In genomic region chr2:215969131-215969841, GRCh38 we compare ENCODE assay signal across 21 cellular contexts. TPM values are rescaled to one million over a fixed set of nuclear protein-coding genes. Genes with fewer than 3 reads are reported as not detected.
DNase-seq lines count a peak whose midpoint lies in the region; ATAC-seq, FAIRE-seq and TF ChIP-seq lines count a peak whose summit lies in the region.
"Had no signal": no experiment of that assay in that cellular context is flagged by ENCODE, and none has a peak within 500 bp of the region (broad histone marks: within the 10 kb centered on the region; RNA-seq: fewer than 3 reads in every experiment).

No MANE protein-coding gene starts in this region.

- no peak overlapping the region for H3K4me3 ChIP-seq in astrocyte (ENCODE audit: insufficient read depth, low read depth, low read length)
- H3K4me3 ChIP-seq: left lung, skin epidermis had no signal

- H4K20me1 ChIP-seq in astrocyte (ENCODE audit: insufficient read depth, low read length) = peaks cover 6% of the 10 kb centered on the region

- H3K79me2 ChIP-seq in astrocyte (ENCODE audit: insufficient read depth, low read length) = no peaks in the 10 kb centered on the region

- H3K36me3 Mint-ChIP-seq in activated CD8-positive, alpha-beta memory T cell treated with anti-CD3 and anti-CD28 coated beads, Interleukin-2, amount 10 ng/mL, durations not matched to agents 7 days and 5 days = peaks cover 37% of the 10 kb centered on the region
- peaks cover 2% of the 10 kb centered on the region for H3K36me3 Mint-ChIP-seq in astrocyte (ENCODE audit: low read depth, unreplicated experiment)
- peaks cover 9% of the 10 kb centered on the region in 2 donors for H3K36me3 Mint-ChIP-seq in activated T-cell treated with anti-CD3 and anti-CD28 coated beads, Interleukin-2, amount 50 U/mL, for 72 hours (ENCODE audit: insufficient read depth in 2 of 2)

- H3K9ac ChIP-seq in astrocyte (ENCODE audit: low read length) = no peak overlapping the region

- no peaks in the 10 kb centered on the region for H3K27me3 ChIP-seq in astrocyte (ENCODE audit: insufficient read depth, low read length)
- H3K27me3 ChIP-seq: left lung had no signal

- no peak for ATAC-seq in activated CD8-positive, alpha-beta memory T cell treated with anti-CD3 and anti-CD28 coated beads, Interleukin-2, amount 10 ng/mL, durations not matched to agents 7 days and 5 days
- ATAC-seq in activated T-cell treated with anti-CD3 and anti-CD28 coated beads, Interleukin-2, amount 50 U/mL, for 72 hours (replicated peaks in 1 of 2) = no peak
- ATAC-seq: left lung, T-cell had no signal

- CTCF ChIA-PET in activated CD8-positive, alpha-beta memory T cell treated with anti-CD3 and anti-CD28 coated beads, Interleukin-2, amount 10 ng/mL, durations not matched to agents 7 days and 5 days (lab: Charles Lee) = interaction anchor here (1.3 to 2.3 kb wide), 5 partner anchors 10 to 63 kb away, joined by 3 to 9 read pairs (median 8); no protein-coding TSS in a partner anchor

- peak overlapping the region; percentile 55 for H3K27ac Mint-ChIP-seq in activated CD8-positive, alpha-beta memory T cell treated with anti-CD3 and anti-CD28 coated beads, Interleukin-2, amount 10 ng/mL, durations not matched to agents 7 days and 5 days
- H3K27ac Mint-ChIP-seq in astrocyte (ENCODE audit: unreplicated experiment) = no peak overlapping the region
- H3K27ac Mint-ChIP-seq in activated T-cell treated with anti-CD3 and anti-CD28 coated beads, Interleukin-2, amount 50 U/mL, for 72 hours = no peak overlapping the region
- H3K27ac Mint-ChIP-seq: mesothelial cell of epicardium, T-cell had no signal

- FAIRE-seq in astrocyte (lab: Jason Lieb, UNC) = no peak

- no peak for TF ChIP-seq CTCF in astrocyte (IDR thresholded peaks at IDR 0.05; ENCODE audit: insufficient read depth, low read depth, low read length)

- H3K4me2 ChIP-seq in astrocyte (ENCODE audit: low read length) = no peak overlapping the region

- no peaks in the 10 kb centered on the region for H3K4me1 ChIP-seq in astrocyte (ENCODE audit: insufficient read depth, low read length)

- no peak overlapping the region for H2AFZ ChIP-seq in astrocyte (ENCODE audit: low read depth, low read length)

- H3K9me3 Mint-ChIP-seq in activated CD8-positive, alpha-beta memory T cell treated with anti-CD3 and anti-CD28 coated beads, Interleukin-2, amount 10 ng/mL, durations not matched to agents 7 days and 5 days (ENCODE audit: low read depth) = no peaks in the 10 kb centered on the region
- no peaks in the 10 kb centered on the region for H3K9me3 Mint-ChIP-seq in astrocyte (ENCODE audit: unreplicated experiment)
- peaks cover 0 to 2% of the 10 kb centered on the region in 2 donors for H3K9me3 Mint-ChIP-seq in activated T-cell treated with anti-CD3 and anti-CD28 coated beads, Interleukin-2, amount 50 U/mL, for 72 hours
- H3K9me3 Mint-ChIP-seq: stimulated activated naive CD8-positive, alpha-beta T cell treated with anti-CD3 and anti-CD28 coated beads, Interleukin-15, Interleukin-2, amounts not matched to agents 100 ng/mL and 50 ng/mL, for 24 hours had no signal

- no peaks in the 10 kb centered on the region for H3K9me3 ChIP-seq in astrocyte (ENCODE audit: insufficient read depth, low read depth, low read length)
- H3K9me3 ChIP-seq: left lung had no signal

- no peak overlapping the region for H3K4me3 Mint-ChIP-seq in activated CD8-positive, alpha-beta memory T cell treated with anti-CD3 and anti-CD28 coated beads, Interleukin-2, amount 10 ng/mL, durations not matched to agents 7 days and 5 days
- no peak overlapping the region for H3K4me3 Mint-ChIP-seq in astrocyte (ENCODE audit: unreplicated experiment)
- H3K4me3 Mint-ChIP-seq in activated T-cell treated with anti-CD3 and anti-CD28 coated beads, Interleukin-2, amount 50 U/mL, for 72 hours = no peak overlapping the region
- H3K4me3 Mint-ChIP-seq: CD14-positive monocyte; mesothelial cell of epicardium; stimulated activated naive CD8-positive, alpha-beta T cell treated with anti-CD3 and anti-CD28 coated beads, Interleukin-15, Interleukin-2, amounts not matched to agents 100 ng/mL and 50 ng/mL, for 24 hours; T-cell had no signal

- H3K27ac ChIP-seq in astrocyte (ENCODE audit: low read depth, low read length) = no peak overlapping the region
- H3K27ac ChIP-seq: 22Rv1, left lung had no signal

- no peaks in the 10 kb centered on the region for H3K27me3 Mint-ChIP-seq in activated CD8-positive, alpha-beta memory T cell treated with anti-CD3 and anti-CD28 coated beads, Interleukin-2, amount 10 ng/mL, durations not matched to agents 7 days and 5 days
- H3K27me3 Mint-ChIP-seq in astrocyte (ENCODE audit: low read depth, unreplicated experiment) = no peaks in the 10 kb centered on the region
- H3K27me3 Mint-ChIP-seq in activated T-cell treated with anti-CD3 and anti-CD28 coated beads, Interleukin-2, amount 50 U/mL, for 72 hours (ENCODE audit: low read depth) = no peaks in the 10 kb centered on the region
- H3K27me3 Mint-ChIP-seq: stimulated activated naive CD8-positive, alpha-beta T cell treated with anti-CD3 and anti-CD28 coated beads, Interleukin-15, Interleukin-2, amounts not matched to agents 100 ng/mL and 50 ng/mL, for 24 hours; T-cell had no signal

- no peak for DNase-seq in activated CD8-positive, alpha-beta memory T cell treated with anti-CD3 and anti-CD28 coated beads, Interleukin-2, amount 10 ng/mL, durations not matched to agents 7 days and 5 days
- DNase-seq in activated CD8-positive, alpha-beta memory T cell treated with anti-CD3 and anti-CD28 coated beads, Interleukin-2, amount 50 U/mL, for 48 hours = no peak
- DNase-seq in astrocyte (ENCODE audit: low read depth) = peak; percentile 72
- peak; percentile 39 for DNase-seq in iris pigment epithelial cell (ENCODE audit: low read depth)
- DNase-seq in cortex of kidney (lab: John Stamatoyannopoulos, UW) = no peak
- DNase-seq in D341Med (ENCODE audit: low spot score) = no peak
- no peak for DNase-seq in activated T-cell treated with anti-CD3 and anti-CD28 coated beads, Interleukin-2, amount 50 U/mL, for 72 hours
- DNase-seq in anterior cingulate cortex (lab: John Stamatoyannopoulos, UW) = no peak
- DNase-seq: activated CD4-positive, alpha-beta T cell treated with anti-CD3 and anti-CD28 coated beads for 4 hours; left lung; NCI-H187; NCI-H774; posterior cingulate gyrus; SHP77 treated with DMSO at 0.1 percent for 48 hours; T-cell; trophoblast cell had no signal

- peaks cover 71% of the 10 kb centered on the region for H3K4me1 Mint-ChIP-seq in activated CD8-positive, alpha-beta memory T cell treated with anti-CD3 and anti-CD28 coated beads, Interleukin-2, amount 10 ng/mL, durations not matched to agents 7 days and 5 days
- peaks cover 8% of the 10 kb centered on the region for H3K4me1 Mint-ChIP-seq in astrocyte (ENCODE audit: low read depth, unreplicated experiment)
- H3K4me1 Mint-ChIP-seq in activated T-cell treated with anti-CD3 and anti-CD28 coated beads, Interleukin-2, amount 50 U/mL, for 72 hours (ENCODE audit: low read depth) = peaks cover 35% of the 10 kb centered on the region

- H3K36me3 ChIP-seq in astrocyte (ENCODE audit: insufficient read depth, low read length) = no peaks in the 10 kb centered on the region
- H3K36me3 ChIP-seq: left lung had no signal

RNA-seq across cellular contexts. Expression of gene MREG, which starts 44.1 kb away (rescaled TPM):
- 10 to 100 TPM; 16.2 to 26.7 TPM for total RNA-seq in activated CD8-positive, alpha-beta memory T cell treated with anti-CD3 and anti-CD28 coated beads, Interleukin-2, amount 10 ng/mL, durations not matched to agents 7 days and 5 days
- 5.3 and 7.8 TPM in 2 replicates for total RNA-seq in astrocyte
- 10 to 100 TPM in 1 of 2 donors, 1 to 10 TPM in 1; 9.0 to 10.8 TPM for total RNA-seq in activated T-cell treated with anti-CD3 and anti-CD28 coated beads, Interleukin-2, amount 50 U/mL, for 72 hours

Comparison
In these comparisons a context has a peak if more than half of its experiments do, and no peak if none do; other contexts are left out.
1. DNase-seq: peak in astrocyte (single experiment) and iris pigment epithelial cell (single experiment); none in activated CD8-positive, alpha-beta memory T cell treated with anti-CD3 and anti-CD28 coated beads, Interleukin-2, amount 10 ng/mL, durations not matched to agents 7 days and 5 days (single experiment), activated CD8-positive, alpha-beta memory T cell treated with anti-CD3 and anti-CD28 coated beads, Interleukin-2, amount 50 U/mL, for 48 hours (single experiment), cortex of kidney (single experiment), D341Med (single experiment), activated T-cell treated with anti-CD3 and anti-CD28 coated beads, Interleukin-2, amount 50 U/mL, for 72 hours (0 of 2) and anterior cingulate cortex (0 of 58).